ENCODE assay signal across 8 cellular contexts in the genomic region with DNA sequence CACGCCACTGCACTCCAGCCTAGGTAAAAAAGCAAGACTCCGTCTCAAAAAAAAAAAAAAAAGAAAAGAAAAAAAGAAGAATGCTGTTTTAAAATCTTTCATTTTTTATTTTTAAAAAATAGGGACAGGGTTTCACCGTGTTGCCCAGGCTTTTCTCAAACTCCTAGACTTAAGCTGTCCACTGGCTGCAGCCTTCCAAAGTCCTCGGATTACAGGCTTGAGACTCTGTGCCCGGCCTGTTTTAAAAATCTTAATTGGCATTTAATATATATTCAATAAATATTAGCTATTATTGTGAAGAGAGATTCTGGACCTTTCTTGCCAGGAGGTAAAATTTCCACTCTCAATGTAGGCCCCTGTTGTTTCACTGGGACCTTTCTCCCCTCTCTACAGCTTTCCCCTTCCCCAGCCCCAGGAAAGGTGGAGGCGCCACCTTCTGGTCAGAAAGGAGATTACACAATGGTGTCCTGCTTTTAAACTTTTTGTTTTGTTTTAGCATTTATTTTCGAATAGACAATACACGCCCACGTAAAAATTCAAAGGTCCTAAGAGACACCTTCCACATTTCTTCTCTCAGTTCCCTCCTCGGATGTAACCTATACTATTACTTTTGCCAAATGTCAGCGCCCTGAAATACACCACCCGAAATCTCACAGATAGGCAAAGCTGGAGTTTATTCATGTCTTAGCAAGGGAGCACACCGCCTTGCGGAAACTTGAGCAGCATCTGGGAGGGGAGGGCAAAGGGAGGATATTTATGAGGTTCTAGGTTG. TPM values are rescaled to one million over a fixed set of nuclear protein-coding genes. Genes with fewer than 3 reads are reported as not detected.
DNase-seq lines count a peak whose midpoint lies in the region; ATAC-seq and TF ChIP-seq lines count a peak whose summit lies in the region.

No MANE protein-coding gene starts in this region.

- intact Hi-C loops in dorsolateral prefrontal cortex (cut with DNase I), result loop anchor here in 1 of 2 donors (5.0 kb wide), 1 partner anchor 208 kb away; no protein-coding TSS in a partner anchor

- 31 to 32% methylated on average over 14 of the region's 14 CpGs for WGBS in lung, 2 donors

- H3K27me3 ChIP-seq in dorsolateral prefrontal cortex (no peaks in the 10 kb centered on the region), lung (ENCODE audit: control insufficient read depth, insufficient read depth) (no peaks in the 10 kb centered on the region)

- peak; percentile 26 for TF ChIP-seq CTCF in GM12801 (IDR thresholded peaks at IDR 0.05; ENCODE audit: extremely low read depth, insufficient read length)
- TF ChIP-seq CTCF in dorsolateral prefrontal cortex (IDR thresholded peaks at IDR 0.05 in 54 of 56, conservative IDR thresholded peaks at IDR 0.05 in 2 of 56; ENCODE audit: low read depth in 1 of 56, partially characterized antibody in 56 of 56), result peak; percentile 74 to 95 (median 89)
- TF ChIP-seq CTCF in lung (IDR thresholded peaks at IDR 0.05; ENCODE audit: control extremely low read depth, extremely low read depth), result peak; percentile 75

- H3K27ac ChIP-seq in dorsolateral prefrontal cortex (peak overlapping the region in 1 of 59 donors; percentile 36), lung (ENCODE audit: low read depth in 1 of 2, low read length in 1 of 2) (no peak overlapping the region)

- DNase-seq in A172 (ENCODE audit: low spot score) (peak; percentile 3), NCI-H1105 (lab: John Stamatoyannopoulos, UW) (peak; percentile 2), dorsolateral prefrontal cortex (peak in 3 of 10 donors; percentile 8 to 52 (median 22)), lung (ENCODE audit: low spot score) (peak; percentile 47)
- DNase-seq in activated CD4-positive, alpha-beta T cell treated with anti-CD3 and anti-CD28 coated beads for 4 hours, result peak; percentile 50 to 77
- DNase-seq in stimulated activated CD8-positive, alpha-beta memory T cell treated with anti-CD3 and anti-CD28 coated beads, Interleukin-15, amount 100 ng/mL, for 1 hour (ENCODE audit: low read depth), result peak; percentile 34

- H3K4me3 ChIP-seq in dorsolateral prefrontal cortex, result peak overlapping the region in 57 of 59 donors; percentile 9 to 64 (median 46)
- no peak overlapping the region for H3K4me3 ChIP-seq in lung

- H3K9me3 ChIP-seq in lung (ENCODE audit: control insufficient read depth in 2 of 2, insufficient read depth in 1 of 2, low read length in 1 of 2), result no peaks in the 10 kb centered on the region

- ATAC-seq in lung (ENCODE audit: insufficient read depth, low FRiP score) (peak; percentile 82), HG02852 (IDR thresholded peaks at IDR 0.05; ENCODE audit: unreplicated experiment) (no peak)

- no peaks in the 10 kb centered on the region for H3K4me1 ChIP-seq in lung (ENCODE audit: control insufficient read depth in 2 of 2, insufficient read depth in 2 of 2, low read length in 2 of 2)

- H3K36me3 ChIP-seq in lung (ENCODE audit: control insufficient read depth in 2 of 2, insufficient read depth in 2 of 2, low read length in 2 of 2), result no peaks in the 10 kb centered on the region

RNA-seq across cellular contexts. Expression of a gene that starts 23.8 kb away (rescaled TPM):
- total RNA-seq in A172 (2014; rRNA removed; shearing (Covaris generic)), result 6.6 and 7.3 TPM in 2 replicates
- total RNA-seq in dorsolateral prefrontal cortex, result 10 to 100 TPM; 30.8 to 72.7 (median 50.2) TPM
- total RNA-seq in lung, result 10 to 100 TPM; 34.7 to 63.5 TPM
- 10 to 100 TPM; 17.4 to 24.1 TPM for polyA plus RNA-seq in lung

RNA-seq across cellular contexts. Expression of a gene that starts 58.9 kb away (rescaled TPM):
- 97.4 and 114 TPM in 2 replicates for total RNA-seq in A172 (2014; rRNA removed; shearing (Covaris generic))
- total RNA-seq in dorsolateral prefrontal cortex (100 to 1,000 TPM in 60 of 120 experiments, 10 to 100 TPM in 60; 63.7 to 141 (median 99.9) TPM), lung (100 to 1,000 TPM; 153 to 225 TPM)
- polyA plus RNA-seq in lung, result 100 to 1,000 TPM in 1 of 2 donors, 10 to 100 TPM in 1; 49.9 to 162 TPM

Comparison
In these comparisons a context has a peak if more than half of its experiments do, and no peak if none do; other contexts are left out.
1. CTCF ChIP-seq: peak in every context shown above with its lines; median percentile 89 in dorsolateral prefrontal cortex; 75 in lung; 26 in GM12801.